In genomic region chr9:89882876-89883275, GRCh38 we compare ENCODE assay signal across 18 cellular contexts.
DNase-seq lines count a peak whose midpoint lies in the region; ATAC-seq and TF ChIP-seq lines count a peak whose summit lies in the region.
"Had no signal": no experiment of that assay in that cellular context is flagged by ENCODE, and none has a peak within 500 bp of the region (broad histone marks: within the 10 kb centered on the region; RNA-seq: fewer than 3 reads in every experiment).

No MANE protein-coding gene starts in this region.

- H3K36me3 ChIP-seq in BLaER1 treated with 17β-estradiol and CSF1 and Interleukin-3, amounts not matched to agents 10 nM and 100 nM, result no peaks in the 10 kb centered on the region
- H3K36me3 ChIP-seq in neuronal stem cell (replicated peaks in 1 of 2; ENCODE audit: control insufficient read depth in 2 of 2, insufficient read depth in 2 of 2, low read length in 2 of 2) (peaks cover 0 to 2% of the 10 kb centered on the region in 2 donors), tibial artery (no peaks in the 10 kb centered on the region)

- H3K4me2 ChIP-seq in BLaER1 treated with 17β-estradiol and CSF1 and Interleukin-3, amounts not matched to agents 10 nM and 100 nM, result peak overlapping the region in 8 of 11 experiments; percentile 1 to 57 (median 23); a peak in 13 of 22 replicates
- H3K4me2 ChIP-seq in neuronal stem cell (ENCODE audit: insufficient read depth, low read length, poor library complexity, severe bottlenecking), result no peak overlapping the region

- WGBS in neuronal stem cell (ENCODE audit: extremely low coverage in 2 of 2, insufficient read length in 2 of 2, insufficient replicate concordance in 1 of 2), 2 donors, result 100% methylated on average over 1 of the region's 5 CpGs; no CpG with 5 or more reads in 1 of the 2 donors

- no peak overlapping the region for H3K4me3 Mint-ChIP-seq in activated CD8-positive, alpha-beta T cell treated with anti-CD3 and anti-CD28 coated beads, Interleukin-2, amount 10 ng/mL, durations not matched to agents 7 days and 5 days
- no peak overlapping the region for H3K4me3 Mint-ChIP-seq in activated CD8-positive, alpha-beta T cell treated with anti-CD3 and anti-CD28 coated beads for 36 hours
- H3K4me3 Mint-ChIP-seq: CD8-positive, alpha-beta memory T cell had no signal

- H3K18ac ChIP-seq in neuronal stem cell (ENCODE audit: low read length), result no peak overlapping the region

- intact Hi-C loops in activated CD8-positive, alpha-beta T cell treated with anti-CD3 and anti-CD28 coated beads for 36 hours (cut with micrococcal nuclease), result no loop called here
- intact Hi-C loops in tibial artery (cut with DNase I; ENCODE audit: low total_unique reads), result no loop called here

- no peak overlapping the region for H3K14ac ChIP-seq in neuronal stem cell (ENCODE audit: low read length)

- H2BK120ac ChIP-seq in neuronal stem cell (ENCODE audit: low read depth, low read length), result no peak overlapping the region

- H3K27ac ChIP-seq in BLaER1 treated with 17β-estradiol and CSF1 and Interleukin-3, amounts not matched to agents 10 nM and 100 nM, result no peak overlapping the region
- H3K27ac ChIP-seq in neuronal stem cell (replicated peaks; ENCODE audit: low read length), result no peak overlapping the region
- H3K27ac ChIP-seq in tibial artery, result no peak overlapping the region
- no peak overlapping the region for H3K27ac ChIP-seq in RWPE1
- H3K27ac ChIP-seq: GM23248 had no signal

- H2BK5ac ChIP-seq in neuronal stem cell (ENCODE audit: low read length), result no peak overlapping the region

- no peak for ATAC-seq in activated CD8-positive, alpha-beta T cell treated with anti-CD3 and anti-CD28 coated beads, Interleukin-2, amount 10 ng/mL, durations not matched to agents 7 days and 5 days
- ATAC-seq in activated CD8-positive, alpha-beta T cell treated with anti-CD3 and anti-CD28 coated beads for 36 hours, result no peak

- H3K4ac ChIP-seq in neuronal stem cell (ENCODE audit: low read length), result peak overlapping the region; percentile 25

- no peaks in the 10 kb centered on the region for H3K4me1 Mint-ChIP-seq in activated CD8-positive, alpha-beta T cell treated with anti-CD3 and anti-CD28 coated beads, Interleukin-2, amount 10 ng/mL, durations not matched to agents 7 days and 5 days (ENCODE audit: low read depth)
- no peaks in the 10 kb centered on the region for H3K4me1 Mint-ChIP-seq in activated CD8-positive, alpha-beta T cell treated with anti-CD3 and anti-CD28 coated beads for 36 hours (ENCODE audit: low read depth)
- H3K4me1 Mint-ChIP-seq: CD8-positive, alpha-beta memory T cell had no signal

- H2BK15ac ChIP-seq in neuronal stem cell (ENCODE audit: low read length), result no peak overlapping the region

- H3K9ac ChIP-seq in BLaER1 treated with 17β-estradiol and CSF1 and Interleukin-3, amounts not matched to agents 10 nM and 100 nM, result no peak overlapping the region
- peak overlapping the region; percentile 26 for H3K9ac ChIP-seq in neuronal stem cell (ENCODE audit: low read depth, low read length, poor library complexity)
- H3K9ac ChIP-seq: GM23248 had no signal

- peak overlapping the region; percentile 77 for H2BK12ac ChIP-seq in neuronal stem cell (ENCODE audit: low read length)

- no peak for TF ChIP-seq CTCF in activated CD8-positive, alpha-beta T cell treated with anti-CD3 and anti-CD28 coated beads for 36 hours (IDR thresholded peaks at IDR 0.05)
- TF ChIP-seq CTCF in tibial artery (IDR thresholded peaks at IDR 0.05), result no peak
- no peak for TF ChIP-seq CTCF in RWPE1 (conservative IDR thresholded peaks at IDR 0.05; ENCODE audit: low read depth)

- H3K23ac ChIP-seq in neuronal stem cell (ENCODE audit: low read depth, low read length, poor library complexity), result peak overlapping the region; percentile 26

- no peaks in the 10 kb centered on the region for H3K9me3 ChIP-seq in BLaER1 treated with 17β-estradiol and CSF1 and Interleukin-3, amounts not matched to agents 10 nM and 100 nM (replicated peaks in 1 of 11)
- H3K9me3 ChIP-seq in neuronal stem cell (replicated peaks in 1 of 2; ENCODE audit: control insufficient read depth in 2 of 2, insufficient read depth in 1 of 2, low read depth in 1 of 2, low read length in 2 of 2), result peaks cover 0 to 14% of the 10 kb centered on the region in 2 donors
- no peaks in the 10 kb centered on the region for H3K9me3 ChIP-seq in tibial artery

- H3K27me3 Mint-ChIP-seq in activated CD8-positive, alpha-beta T cell treated with anti-CD3 and anti-CD28 coated beads, Interleukin-2, amount 10 ng/mL, durations not matched to agents 7 days and 5 days (ENCODE audit: low read depth), result peaks cover 2% of the 10 kb centered on the region
- H3K27me3 Mint-ChIP-seq in activated CD8-positive, alpha-beta T cell treated with anti-CD3 and anti-CD28 coated beads for 36 hours, result no peaks in the 10 kb centered on the region

- H3K9me3 Mint-ChIP-seq in activated CD8-positive, alpha-beta T cell treated with anti-CD3 and anti-CD28 coated beads, Interleukin-2, amount 10 ng/mL, durations not matched to agents 7 days and 5 days (ENCODE audit: insufficient read depth), result no peaks in the 10 kb centered on the region
- no peaks in the 10 kb centered on the region for H3K9me3 Mint-ChIP-seq in activated CD8-positive, alpha-beta T cell treated with anti-CD3 and anti-CD28 coated beads for 36 hours
- H3K9me3 Mint-ChIP-seq: CD8-positive, alpha-beta memory T cell had no signal

- H4K8ac ChIP-seq in neuronal stem cell (ENCODE audit: low read depth, low read length), result no peak overlapping the region

- H4K20me1 ChIP-seq in BLaER1 treated with 17β-estradiol and CSF1 and Interleukin-3, amounts not matched to agents 10 nM and 100 nM, result no peaks in the 10 kb centered on the region

- no peak overlapping the region for H4K91ac ChIP-seq in neuronal stem cell (ENCODE audit: low read depth, low read length, poor library complexity)

- H3K27me3 ChIP-seq in BLaER1 treated with 17β-estradiol and CSF1 and Interleukin-3, amounts not matched to agents 10 nM and 100 nM, result no peaks in the 10 kb centered on the region
- H3K27me3 ChIP-seq in neuronal stem cell (ENCODE audit: control insufficient read depth in 3 of 3, insufficient read depth in 3 of 3, low read depth in 1 of 3, low read length in 3 of 3) (peaks cover 0 to 4% (median 0%) of the 10 kb centered on the region in 3 experiments), tibial artery (no peaks in the 10 kb centered on the region)

- H3K27ac Mint-ChIP-seq in activated CD8-positive, alpha-beta T cell treated with anti-CD3 and anti-CD28 coated beads, Interleukin-2, amount 10 ng/mL, durations not matched to agents 7 days and 5 days, result no peak overlapping the region
- H3K27ac Mint-ChIP-seq in activated CD8-positive, alpha-beta T cell treated with anti-CD3 and anti-CD28 coated beads for 36 hours, result no peak overlapping the region
- H3K27ac Mint-ChIP-seq: CD8-positive, alpha-beta memory T cell had no signal

- H3K79me1 ChIP-seq in neuronal stem cell (ENCODE audit: low read depth, low read length), result no peaks in the 10 kb centered on the region

- H3K4me1 ChIP-seq in BLaER1 treated with 17β-estradiol and CSF1 and Interleukin-3, amounts not matched to agents 10 nM and 100 nM, result peaks cover 8 to 60% (median 45%) of the 10 kb centered on the region in 10 experiments; a peak in 17 of 20 replicates
- H3K4me1 ChIP-seq in neuronal stem cell (ENCODE audit: control insufficient read depth in 2 of 2, insufficient read depth in 1 of 2, low read depth in 1 of 2, low read length in 2 of 2), result peaks cover 0 to 2% of the 10 kb centered on the region in 2 donors
- peaks cover 0 to 50% (median 35%) of the 10 kb centered on the region in 4 donors for H3K4me1 ChIP-seq in tibial artery

- peak; percentile 17 for DNase-seq in activated CD8-positive, alpha-beta T cell treated with anti-CD3 and anti-CD28 coated beads, Interleukin-2, amount 10 ng/mL, durations not matched to agents 7 days and 5 days
- no peak for DNase-seq in activated CD8-positive, alpha-beta T cell treated with anti-CD3 and anti-CD28 coated beads for 36 hours
- DNase-seq in ecto neural progenitor cell (ENCODE audit: low spot score) (peak; percentile 19), neuronal stem cell (ENCODE audit: low spot score) (no peak), ACHN (no peak), tibial artery (no peak), RWPE1 (ENCODE audit: low spot score) (no peak)
- DNase-seq: 8988T; CD8-positive, alpha-beta memory T cell; DMS79 treated with DMSO at 0.1 percent for 48 hours; GM23248; KBM-7; NCI-H1417 treated with DMSO at 0.1 percent for 48 hours; NCI-H1930; NCI-H446 treated with DMSO at 0.1 percent for 48 hours; NK-92 treated with Interleukin-12 subunit alpha and Interleukin-12 subunit beta, amount 100 ng/mL, for 24 hours; OCI-M1 had no signal

- POLR2A ChIA-PET in activated CD8-positive, alpha-beta T cell treated with anti-CD3 and anti-CD28 coated beads, Interleukin-2, amount 10 ng/mL, durations not matched to agents 7 days and 5 days (lab: Charles Lee), result no interaction called here
- POLR2A ChIA-PET in activated CD8-positive, alpha-beta T cell treated with anti-CD3 and anti-CD28 coated beads for 36 hours (lab: Charles Lee), result no interaction called here
- POLR2A ChIA-PET in RWPE1 (lab: Yijun Ruan, JAX; ENCODE audit: low non-redundant PET), result no interaction called here

- no peak overlapping the region for H3K4me3 ChIP-seq in BLaER1 treated with 17β-estradiol and CSF1 and Interleukin-3, amounts not matched to agents 10 nM and 100 nM
- H3K4me3 ChIP-seq in neuronal stem cell (ENCODE audit: low read length in 2 of 2) (peak overlapping the region in 1 of 2 donors; percentile 33), tibial artery (no peak overlapping the region)
- H3K4me3 ChIP-seq: GM23248 had no signal

- no peak overlapping the region for H2AFZ ChIP-seq in neuronal stem cell (ENCODE audit: low read length)
- H2AFZ ChIP-seq: GM23248 had no signal

- in situ Hi-C loops in ACHN (cut with HindIII; ENCODE audit: low pct_ligation_motif_present, low pct_unique_long_range_greater_than_20kb, low sequenced_read_pairs), result no loop called here

- no peak overlapping the region for H2AK5ac ChIP-seq in neuronal stem cell (ENCODE audit: low read depth, low read length)

- H3K36me3 Mint-ChIP-seq in activated CD8-positive, alpha-beta T cell treated with anti-CD3 and anti-CD28 coated beads, Interleukin-2, amount 10 ng/mL, durations not matched to agents 7 days and 5 days (ENCODE audit: low read depth), result no peaks in the 10 kb centered on the region
- H3K36me3 Mint-ChIP-seq in activated CD8-positive, alpha-beta T cell treated with anti-CD3 and anti-CD28 coated beads for 36 hours (ENCODE audit: low read depth), result no peaks in the 10 kb centered on the region
- H3K36me3 Mint-ChIP-seq: CD8-positive, alpha-beta memory T cell had no signal

- CTCF ChIA-PET in activated CD8-positive, alpha-beta T cell treated with anti-CD3 and anti-CD28 coated beads, Interleukin-2, amount 10 ng/mL, durations not matched to agents 7 days and 5 days (lab: Charles Lee), result no interaction called here
- CTCF ChIA-PET in activated CD8-positive, alpha-beta T cell treated with anti-CD3 and anti-CD28 coated beads for 36 hours (lab: Charles Lee), result no interaction called here
- CTCF ChIA-PET in RWPE1 (lab: Yijun Ruan, JAX), result no interaction called here

Comparison
In these comparisons a context has a peak if more than half of its experiments do, and no peak if none do; other contexts are left out.
1. DNase-seq: peak in activated CD8-positive, alpha-beta T cell treated with anti-CD3 and anti-CD28 coated beads, Interleukin-2, amount 10 ng/mL, durations not matched to agents 7 days and 5 days (single experiment) and ecto neural progenitor cell (single experiment); none in activated CD8-positive, alpha-beta T cell treated with anti-CD3 and anti-CD28 coated beads for 36 hours (single experiment), neuronal stem cell (single experiment), ACHN (single experiment), tibial artery (0 of 2) and RWPE1 (single experiment).